8 cellular contexts compared by ENCODE assay signal in genomic region chr9:27333241-27334052, GRCh38. TPM values are rescaled to one million over a fixed set of nuclear protein-coding genes. Genes with fewer than 3 reads are reported as not detected.
DNase-seq lines count a peak whose midpoint lies in the region; ATAC-seq, FAIRE-seq and TF ChIP-seq lines count a peak whose summit lies in the region.

No MANE protein-coding gene starts in this region.

- DNase-seq in GM03348 (ENCODE audit: low spot score): peak; percentile 82
- DNase-seq in H54 (ENCODE audit: insufficient read length, low spot score): peak; percentile 61
- peak; percentile 74 for DNase-seq in M059J (ENCODE audit: low read depth)
- peak; percentile 44 to 45 for DNase-seq in SJSA1 (ENCODE audit: low read depth in 1 of 2, low spot score in 2 of 2)
- DNase-seq in amniotic epithelial cell (ENCODE audit: low read depth): peak; percentile 65
- peak in 1 of 2 donors; percentile 62 for DNase-seq in heart right ventricle
- DNase-seq in putamen (ENCODE audit: low spot score): peak; percentile 82

- H3K4me3 ChIP-seq in SJSA1 (no peak overlapping the region), heart right ventricle (no peak overlapping the region)

- TF ChIP-seq CTCF in heart right ventricle (IDR thresholded peaks at IDR 0.05): peak; percentile 83 to 95 (median 90)

- H3K4me1 ChIP-seq in SJSA1 (replicated peaks): peaks cover 8% of the 10 kb centered on the region
- peaks cover 3 to 24% (median 16%) of the 10 kb centered on the region in 9 donors for H3K4me1 ChIP-seq in heart right ventricle

- H3K36me3 ChIP-seq in SJSA1: no peaks in the 10 kb centered on the region
- no peaks in the 10 kb centered on the region for H3K36me3 ChIP-seq in heart right ventricle

- 38% methylated on average over 7 of the region's 7 CpGs for WGBS in heart right ventricle, 2 donors

- intact Hi-C loops in heart right ventricle (cut with DNase I): loop anchor here (1.0 to 10.0 kb wide), 11 partner anchors 59 to 441 kb away; partner anchors contain the start of genes MOB3B (in 7 of the 10) and CAAP1 (in 1 of the 10)

- H3K27ac ChIP-seq in SJSA1 (no peak overlapping the region), heart right ventricle (no peak overlapping the region)

- ATAC-seq in heart right ventricle: peak; percentile 83 to 94 (median 88)
- no peak for ATAC-seq in GM19324 (IDR thresholded peaks at IDR 0.05; ENCODE audit: low FRiP score, unreplicated experiment)

- H3K27me3 ChIP-seq in SJSA1 (replicated peaks) (no peaks in the 10 kb centered on the region), heart right ventricle (no peaks in the 10 kb centered on the region)

- FAIRE-seq in H54 (lab: Jason Lieb, UNC): peak; percentile 98

- TF ChIP-seq POLR2A in H54 (IDR thresholded peaks at IDR 0.05; ENCODE audit: low read depth, low read length): no peak

- H3K9me3 ChIP-seq in SJSA1 (replicated peaks) (no peaks in the 10 kb centered on the region), heart right ventricle (no peaks in the 10 kb centered on the region)

RNA-seq across cellular contexts. Expression of gene EQTN, which starts 36.5 kb away (rescaled TPM):
- not detected in 2 replicates for total RNA-seq in M059J (2014; rRNA removed; shearing (Covaris generic))
- not detected in 2 replicates for total RNA-seq in SJSA1 (2014; rRNA removed; shearing (Covaris generic))
- total RNA-seq in heart right ventricle: not detected
- polyA plus RNA-seq in heart right ventricle: not detected
